ENCODE assay signal across 9 cellular contexts in genomic region chr7:103988468-103989199, GRCh38. TPM values are rescaled to one million over a fixed set of nuclear protein-coding genes. Genes with fewer than 3 reads are reported as not detected.
DNase-seq lines count a peak whose midpoint lies in the region; ATAC-seq and TF ChIP-seq lines count a peak whose summit lies in the region.
"Had no signal": no experiment of that assay in that cellular context is flagged by ENCODE, and none has a peak within 500 bp of the region (broad histone marks: within the 10 kb centered on the region; RNA-seq: fewer than 3 reads in every experiment).

No MANE protein-coding gene starts in this region.

- H3K9me3 ChIP-seq in BE2C (no peaks in the 10 kb centered on the region), IMR-90 (ENCODE audit: control insufficient read depth, insufficient read depth, low read length) (no peaks in the 10 kb centered on the region), ectodermal cell (ENCODE audit: control insufficient read depth, low read length) (no peaks in the 10 kb centered on the region), adrenal gland (replicated peaks in 1 of 3) (no peaks in the 10 kb centered on the region)

- H3K36me3 ChIP-seq in BE2C (no peaks in the 10 kb centered on the region; the same call in 1 of the 2 replicates), IMR-90 (ENCODE audit: control insufficient read depth, insufficient read depth, low read length) (no peaks in the 10 kb centered on the region), ectodermal cell (ENCODE audit: control insufficient read depth, insufficient read depth, low read length) (no peaks in the 10 kb centered on the region), adrenal gland (replicated peaks in 1 of 2) (no peaks in the 10 kb centered on the region)

- DNase-seq in BE2C (peak; percentile 55), IMR-90 (no peak), adrenal gland (no peak)
- DNase-seq in naive thymus-derived CD8-positive, alpha-beta T cell = no peak
- DNase-seq in stimulated activated CD4-positive, alpha-beta T cell treated with anti-CD3 and anti-CD28 coated beads, Interleukin-2, amount 100 ng/mL, for 24 hours = no peak

- H4K5ac ChIP-seq in IMR-90 (ENCODE audit: low read depth, low read length) = no peak overlapping the region

- peak overlapping the region; percentile 41; the same call in 1 of the 2 replicates for H3K23ac ChIP-seq in IMR-90 (ENCODE audit: low read depth, low read length)

- H3K27ac ChIP-seq in IMR-90 (ENCODE audit: insufficient read depth, low read length) (no peak overlapping the region), ectodermal cell (ENCODE audit: insufficient read depth, low read depth, low read length, poor library complexity, severe bottlenecking) (no peak overlapping the region), adrenal gland (no peak overlapping the region)

- no peak overlapping the region for H2AK5ac ChIP-seq in IMR-90 (ENCODE audit: low read depth, low read length)

- H2BK120ac ChIP-seq in IMR-90 (ENCODE audit: low read depth, low read length) = peak overlapping the region; percentile 14; the same call in 1 of the 2 replicates

- H2AFZ ChIP-seq in IMR-90 (replicated peaks; ENCODE audit: low read length, poor library complexity) = peak overlapping the region; percentile 89

- H3K4me3 Mint-ChIP-seq in naive thymus-derived CD8-positive, alpha-beta T cell = peak overlapping the region in 9 of 10 donors; percentile 7 to 67 (median 43)

- 2% methylated on average over 12 of the region's 37 CpGs; no CpG with 5 or more reads in 1 of the 2 experiments for WGBS in IMR-90 (ENCODE audit: extremely low coverage in 2 of 2, insufficient read length in 1 of 2), 2 experiments
- WGBS in ectodermal cell, 2 experiments = 2 to 3% methylated on average over 37 of the region's 37 CpGs
- WGBS in adrenal gland, 4 donors = 3 to 12% (median 5%) methylated on average over 15 to 37 of the region's 37 CpGs

- no peak overlapping the region; the same call in 1 of the 2 replicates for H3K4ac ChIP-seq in IMR-90 (ENCODE audit: low read depth, low read length)

- peak overlapping the region; percentile 79 for H3K4me2 ChIP-seq in IMR-90 (ENCODE audit: low read depth, low read length)

- H2AK9ac ChIP-seq in IMR-90 (replicated peaks; ENCODE audit: low read depth, low read length, poor library complexity) = no peak overlapping the region

- H3K56ac ChIP-seq in IMR-90 (ENCODE audit: extremely low read depth, insufficient read depth, low read length) = no peak overlapping the region

- ATAC-seq in IMR-90 (ENCODE audit: low read depth) = peak; percentile 5
- no peak for ATAC-seq in naive thymus-derived CD8-positive, alpha-beta T cell
- no peak for ATAC-seq in GM21447 (IDR thresholded peaks at IDR 0.05; ENCODE audit: unreplicated experiment)
- no peak for ATAC-seq in HG03196 (IDR thresholded peaks at IDR 0.05; ENCODE audit: unreplicated experiment)
- ATAC-seq: GM12878 had no signal

- dilution Hi-C loops in IMR-90 (cut with HindIII; ENCODE audit: low sequenced_read_pairs, unreplicated experiment) = no loop called here

- H3K4me1 ChIP-seq in BE2C = peaks cover 4% of the 10 kb centered on the region
- H3K4me1 ChIP-seq in IMR-90 (ENCODE audit: control insufficient read depth, insufficient read depth, low read length) = peaks cover 5% of the 10 kb centered on the region; the same call in 1 of the 2 replicates
- H3K4me1 ChIP-seq in ectodermal cell (ENCODE audit: control insufficient read depth, insufficient read depth, low read length) = peaks cover 5% of the 10 kb centered on the region
- H3K4me1 ChIP-seq in adrenal gland (replicated peaks in 1 of 2) = peaks cover 0 to 6% of the 10 kb centered on the region in 2 donors

- CTCF ChIA-PET in IMR-90 (lab: Yijun Ruan, JAX) = interaction anchor here (1.2 kb wide), 1 partner anchor 13 kb away, joined by 3 read pairs; no protein-coding TSS in a partner anchor

- no peak overlapping the region for H2BK15ac ChIP-seq in IMR-90 (ENCODE audit: low read depth, low read length)

- no peak overlapping the region for H4K91ac ChIP-seq in IMR-90 (ENCODE audit: insufficient read depth, low read depth, low read length)

- peaks cover 20 to 47% (median 31%) of the 10 kb centered on the region in 5 donors for H3K27me3 Mint-ChIP-seq in naive thymus-derived CD8-positive, alpha-beta T cell

- no peak overlapping the region for H2BK20ac ChIP-seq in IMR-90 (ENCODE audit: low read depth, low read length)

- TF ChIP-seq POLR2A in IMR-90 (IDR thresholded peaks at IDR 0.05; ENCODE audit: low read depth, low read length) (no peak), adrenal gland (IDR thresholded peaks at IDR 0.05) (no peak)

- H3K27ac Mint-ChIP-seq in naive thymus-derived CD8-positive, alpha-beta T cell = no peak overlapping the region

- peaks cover 0 to 3% of the 10 kb centered on the region in 2 experiments; a peak in 1 of 4 replicates for H3K79me1 ChIP-seq in IMR-90 (ENCODE audit: low read depth in 1 of 2, low read length in 2 of 2)

- H3K4me3 ChIP-seq in BE2C (ENCODE audit: low read depth, low read length) (peak overlapping the region; percentile 89), IMR-90 (ENCODE audit: insufficient read depth, low read depth, low read length) (peak overlapping the region; percentile 78), ectodermal cell (ENCODE audit: insufficient read depth, low read depth, low read length) (peak overlapping the region; percentile 37), adrenal gland (peak overlapping the region in 1 of 4 donors; percentile 48)
- H3K4me3 ChIP-seq: GM12878 had no signal

- no peaks in the 10 kb centered on the region for H3K36me3 Mint-ChIP-seq in naive thymus-derived CD8-positive, alpha-beta T cell

- peaks cover 8 to 13% (median 11%) of the 10 kb centered on the region in 4 donors for H3K4me1 Mint-ChIP-seq in naive thymus-derived CD8-positive, alpha-beta T cell

- intact Hi-C loops in IMR-90 (cut with micrococcal nuclease) (loop anchor here (5.0 kb wide), 1 partner anchor 164 kb away; no protein-coding TSS in a partner anchor), adrenal gland (cut with DNase I) (no loop called here)

- no TSS peak for BruUV-seq in IMR-90 (replicated peaks; lab: Mats Ljungman, UMichigan)

- in situ Hi-C loops in IMR-90 (cut with MboI; ENCODE audit: low sequenced_read_pairs) = no loop called here

- H3K9me3 Mint-ChIP-seq in naive thymus-derived CD8-positive, alpha-beta T cell = peaks cover 0 to 5% (median 0%) of the 10 kb centered on the region in 9 donors

- TF ChIP-seq CTCF in BE2C (IDR thresholded peaks at IDR 0.05; ENCODE audit: low read depth, low read length) (no peak), IMR-90 (conservative IDR thresholded peaks at IDR 0.05; ENCODE audit: low read depth, low read length) (no peak), adrenal gland (IDR thresholded peaks at IDR 0.05) (no peak)

- TF ChIP-seq RAD21 in IMR-90 (IDR thresholded peaks at IDR 0.05; ENCODE audit: low read length) = no peak

- H3K14ac ChIP-seq in IMR-90 (replicated peaks; ENCODE audit: low read depth, low read length) = no peak overlapping the region

- no peak overlapping the region for H3K18ac ChIP-seq in IMR-90 (ENCODE audit: low read depth, low read length)

- H4K20me1 ChIP-seq in IMR-90 (ENCODE audit: insufficient read depth, low read length) = no peaks in the 10 kb centered on the region

- H3K9me1 ChIP-seq in IMR-90 (ENCODE audit: insufficient read depth, low read length) = no peaks in the 10 kb centered on the region

- no peak overlapping the region for H4K8ac ChIP-seq in IMR-90 (ENCODE audit: low read depth in 2 of 2, low read length in 2 of 2)

- peak overlapping the region; percentile 24; the same call in 1 of the 2 replicates for H3K9ac ChIP-seq in IMR-90 (ENCODE audit: low read depth, low read length)

- POLR2A ChIA-PET in IMR-90 (lab: Charles Lee; ENCODE audit: unreplicated experiment) = no interaction called here
- POLR2A ChIA-PET in naive thymus-derived CD8-positive, alpha-beta T cell (lab: Charles Lee) = no interaction called here

- H3K27me3 ChIP-seq in BE2C = no peaks in the 10 kb centered on the region
- no peaks in the 10 kb centered on the region; the same call in 1 of the 2 replicates for H3K27me3 ChIP-seq in IMR-90 (ENCODE audit: control insufficient read depth, insufficient read depth, low read length)
- H3K27me3 ChIP-seq in ectodermal cell (ENCODE audit: control insufficient read depth, insufficient read depth, low read length, poor library complexity, severe bottlenecking) = peaks cover 82% of the 10 kb centered on the region
- H3K27me3 ChIP-seq in adrenal gland = peaks cover 32% of the 10 kb centered on the region

- H2BK5ac ChIP-seq in IMR-90 (ENCODE audit: low read depth, low read length, poor library complexity, severe bottlenecking) = no peak overlapping the region

TF ChIP-seq in IMR-90, 13 proteins besides CTCF, POLR2A, EP300 and RAD21 (continues in another document):
- TF ChIP-seq MAZ (IDR thresholded peaks at IDR 0.05; ENCODE audit: borderline replicate concordance, low read depth, low read length) (no peak), MAFK (IDR thresholded peaks at IDR 0.05; ENCODE audit: low read depth, low read length) (no peak), ELK1 (IDR thresholded peaks at IDR 0.05; ENCODE audit: borderline replicate concordance, low read depth, low read length) (no peak), RCOR1 (IDR thresholded peaks at IDR 0.05; ENCODE audit: insufficient replicate concordance, low read length) (no peak), MXI1 (IDR thresholded peaks at IDR 0.05; ENCODE audit: borderline replicate concordance, low read depth, low read length) (no peak), CHD1 (IDR thresholded peaks at IDR 0.05; ENCODE audit: low read depth, low read length) (no peak)

RNA-seq across cellular contexts. Expression of gene RELN, which starts 0.8 kb away (rescaled TPM):
- 71.3 TPM for polyA plus RNA-seq in BE2C (2012; ENCODE audit: insufficient read depth, insufficient read length, low read depth)
- total RNA-seq in IMR-90 (2012; rRNA removed) (19.4 and 23.7 TPM in 2 replicates), adrenal gland (1 to 10 TPM in 7 of 8 donors, under 1 TPM in 1; 0.95 to 7.9 (median 2.8) TPM)
- polyA plus RNA-seq in IMR-90 (2012; rRNA removed) (14.7 and 16.8 TPM in 2 replicates), adrenal gland (1 to 10 TPM in 2 of 3 donors, under 1 TPM in 1; 0.88 to 2.6 (median 2.0) TPM)
- polyA plus RNA-seq in IMR-90 (2012; cell fraction: cytosol; rRNA removed) = 7.1 and 8.6 TPM in 2 replicates
- 3.8 and 14.8 TPM in 2 replicates for polyA plus RNA-seq in IMR-90 (2012; cell fraction: nucleus; rRNA removed; ENCODE audit: low replicate concordance)
- polyA plus RNA-seq in ectodermal cell (2013, experiment 1 of 4) = 2.7 TPM
- 2.3 TPM for polyA plus RNA-seq in ectodermal cell (2013, experiment 2 of 4)
- polyA plus RNA-seq in ectodermal cell (2013, experiment 3 of 4) = 1.7 TPM
- polyA plus RNA-seq in ectodermal cell (2013, experiment 4 of 4) = 2.7 TPM
- total RNA-seq in naive thymus-derived CD8-positive, alpha-beta T cell = not detected
- not detected for polyA plus RNA-seq in naive thymus-derived CD8-positive, alpha-beta T cell
- polyA plus RNA-seq: GM12878 had no signal
